Comparison of ENCODE assay signal across 17 cellular contexts in genomic region chr18:51852661-51853060, GRCh38.
"Had no signal": no experiment of that assay in that cellular context is flagged by ENCODE, and none has a peak within 500 bp of the region (broad histone marks: within the 10 kb centered on the region; RNA-seq: fewer than 3 reads in every experiment).

No MANE protein-coding gene starts in this region.

- H3K9me3 ChIP-seq: lower lobe of right lung, ovary had no signal

- H3K27ac Mint-ChIP-seq: memory B cell, mesothelial cell of epicardium, natural killer cell, neural progenitor cell had no signal

- H3K4me1 Mint-ChIP-seq: memory B cell, mesothelial cell of epicardium, natural killer cell had no signal

- ATAC-seq: lower lobe of right lung, natural killer cell, right cardiac atrium had no signal

- DNase-seq: effector CD4-positive, alpha-beta T cell; foreskin melanocyte; hippocampal formation; left ventricle myocardium inferior; lower lobe of right lung; natural killer cell; nucleus accumbens; ovary; right cardiac atrium; small intestine; stimulated activated CD4-positive, alpha-beta T cell treated with anti-CD3 and anti-CD28 coated beads, Interleukin-12 subunit alpha, Interleukin-12 subunit beta, amount 100 ng/mL, for 4 hours; stimulated activated naive CD4-positive, alpha-beta T cell treated with Interleukin-2 at 50 U/mL for 16 hours; trophoblast cell had no signal

- H3K36me3 Mint-ChIP-seq: memory B cell, mesothelial cell of epicardium, natural killer cell, neural progenitor cell had no signal

- H3K27ac ChIP-seq: coronary artery, left ventricle myocardium inferior, lower lobe of right lung, neural progenitor cell, ovary had no signal

- H3K4me3 Mint-ChIP-seq: memory B cell, mesothelial cell of epicardium, natural killer cell had no signal

- H3K27me3 ChIP-seq: neural progenitor cell, ovary had no signal

- H3K9me3 Mint-ChIP-seq: neural progenitor cell had no signal
